ENCODE assay signal across 10 cellular contexts in the genomic region with DNA sequence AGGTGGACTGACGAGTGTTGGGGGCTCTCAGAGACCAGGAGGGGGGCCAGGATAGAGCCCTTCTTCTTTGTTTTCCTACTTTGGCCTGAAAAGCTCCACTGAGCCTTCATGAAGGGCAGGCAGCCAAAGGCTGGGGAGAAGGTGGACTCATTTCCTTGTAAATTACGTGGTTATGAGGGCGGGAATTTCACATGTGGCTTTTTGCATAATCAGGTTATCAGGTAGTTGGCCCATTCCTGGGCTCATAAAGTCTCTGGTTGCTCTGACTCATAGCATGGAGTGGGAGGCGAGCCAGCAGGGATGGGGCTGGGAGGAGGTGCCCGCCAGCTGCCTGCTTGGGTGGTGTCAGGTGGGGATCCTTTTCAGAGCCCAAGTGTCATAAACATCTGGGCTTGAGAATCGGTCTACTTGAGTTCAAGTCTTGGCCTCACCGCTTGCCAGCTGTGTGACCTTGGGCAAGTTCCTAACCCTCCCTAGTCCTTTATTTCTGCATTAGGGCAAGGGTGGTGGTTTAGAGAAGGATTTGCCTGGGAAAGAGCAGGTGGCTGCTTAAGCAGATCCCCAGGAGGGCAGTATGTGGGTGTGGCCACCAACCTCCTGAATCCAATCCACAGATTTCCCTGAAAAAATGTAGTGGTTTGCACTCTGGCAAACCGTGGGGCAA. TPM values are rescaled to one million over a fixed set of nuclear protein-coding genes. Genes with fewer than 3 reads are reported as not detected.
DNase-seq lines count a peak whose midpoint lies in the region; ATAC-seq, FAIRE-seq and TF ChIP-seq lines count a peak whose summit lies in the region.
"Had no signal": no experiment of that assay in that cellular context is flagged by ENCODE, and none has a peak within 500 bp of the region (broad histone marks: within the 10 kb centered on the region; RNA-seq: fewer than 3 reads in every experiment).

No MANE protein-coding gene starts in this region.

- peaks cover 6 to 16% (median 8%) of the 10 kb centered on the region in 4 experiments for H3K4me1 ChIP-seq in H1 (replicated peaks in 1 of 4; ENCODE audit: control insufficient read depth in 3 of 4, insufficient read depth in 4 of 4, low read length in 3 of 4)
- H3K4me1 ChIP-seq in ovary (ENCODE audit: insufficient read depth): peaks cover 2% of the 10 kb centered on the region
- H3K4me1 ChIP-seq in OCI-LY7 (ENCODE audit: insufficient read depth, low read length, poor library complexity, severe bottlenecking): peaks cover 9% of the 10 kb centered on the region

- no peak overlapping the region for H3K4me3 ChIP-seq in H1 (ENCODE audit: extremely low read depth in 1 of 4, insufficient read depth in 2 of 4, low read depth in 3 of 4, low read length in 4 of 4)
- no peak overlapping the region for H3K4me3 ChIP-seq in ovary
- H3K4me3 ChIP-seq in OCI-LY7 (ENCODE audit: low read depth, low read length, poor library complexity, severe bottlenecking): no peak overlapping the region
- H3K4me3 ChIP-seq: SJSA1 had no signal

- H3K4ac ChIP-seq in H1 (replicated peaks; ENCODE audit: insufficient read length, low read depth, low read length): no peak overlapping the region

- H2AK5ac ChIP-seq in H1 (ENCODE audit: low read depth, low read length): no peak overlapping the region

- no peak for TF ChIP-seq RAD21 in H1 (IDR thresholded peaks at IDR 0.05 in 1 of 2, conservative IDR thresholded peaks at IDR 0.05 in 1 of 2; ENCODE audit: low read depth in 2 of 2, low read length in 2 of 2)

- H3K27ac ChIP-seq in H1 (ENCODE audit: low read depth, low read length): no peak overlapping the region
- no peak overlapping the region for H3K27ac ChIP-seq in ovary
- no peak overlapping the region for H3K27ac ChIP-seq in OCI-LY7 (ENCODE audit: low read depth, low read length, poor library complexity, severe bottlenecking)
- H3K27ac ChIP-seq: SJSA1 had no signal

- TF ChIP-seq CTCF in H1 (IDR thresholded peaks at IDR 0.05; ENCODE audit: control extremely low read depth in 1 of 3, insufficient read depth in 1 of 3, low read depth in 1 of 3, low read length in 3 of 3) (no peak), ovary (IDR thresholded peaks at IDR 0.05) (no peak), OCI-LY7 (conservative IDR thresholded peaks at IDR 0.05; ENCODE audit: low read length) (no peak)

- CTCF ChIA-PET in H1 (lab: Charles Lee; ENCODE audit: partially characterized antibody): interaction anchor here (0.5 to 2.3 kb wide), 7 partner anchors 10 to 154 kb away, joined by 3 to 7 read pairs (median 3); no protein-coding TSS in a partner anchor
- CTCF ChIA-PET in OCI-LY7 (lab: Charles Lee; ENCODE audit: unreplicated experiment): no interaction called here

- no peaks in the 10 kb centered on the region for H3K79me1 ChIP-seq in H1 (ENCODE audit: low read depth, low read length)

- H2AFZ ChIP-seq in H1 (ENCODE audit: low read length) (no peak overlapping the region), OCI-LY7 (ENCODE audit: low read length) (no peak overlapping the region)

- H2BK5ac ChIP-seq in H1 (ENCODE audit: low read depth, low read length): no peak overlapping the region

- DNase-seq in ELR (ENCODE audit: low read depth): peak; percentile 91
- DNase-seq in NCI-H2196 treated with DMSO at 0.1 percent for 48 hours (lab: John Stamatoyannopoulos, UW; ENCODE audit: unreplicated experiment): peak; percentile 94
- peak in 1 of 2 experiments; percentile 45 for DNase-seq in H1 (ENCODE audit: low read depth in 1 of 2, low spot score in 2 of 2)
- DNase-seq in ovary: peak; percentile 61 to 85 (median 72)
- DNase-seq in Ammon's horn (ENCODE audit: low spot score): no peak
- no peak for DNase-seq in OCI-LY7 (ENCODE audit: low spot score)

- intact Hi-C loops in ovary (cut with DNase I): no loop called here
- intact Hi-C loops in OCI-LY7 (cut with micrococcal nuclease; ENCODE audit: unreplicated experiment): no loop called here

- no peak for ATAC-seq in HG03135 (IDR thresholded peaks at IDR 0.05; ENCODE audit: unreplicated experiment)
- ATAC-seq in GM21360 (IDR thresholded peaks at IDR 0.05; ENCODE audit: unreplicated experiment): no peak

- no peak overlapping the region for H4K8ac ChIP-seq in H1 (ENCODE audit: extremely low read depth, insufficient read depth, low read length)

- no peak for TF ChIP-seq EP300 in H1 (IDR thresholded peaks at IDR 0.05; ENCODE audit: borderline replicate concordance in 1 of 2, low read depth in 2 of 2, low read length in 2 of 2)
- peak; percentile 22 for TF ChIP-seq EP300 in ovary (IDR thresholded peaks at IDR 0.05)

- no peak overlapping the region for H3K23ac ChIP-seq in H1 (ENCODE audit: insufficient read length)

- H3K9ac ChIP-seq in H1 (replicated peaks in 1 of 4; ENCODE audit: extremely low read depth in 1 of 4, low read depth in 3 of 4, low read length in 3 of 4): no peak overlapping the region

- 0 out of 2 replicates have a peak overlapping the region, but pooled peaks have one; percentile 28 for H2BK12ac ChIP-seq in H1 (ENCODE audit: low read depth, low read length)

- TF ChIP-seq POLR2A in H1 (IDR thresholded peaks at IDR 0.05; ENCODE audit: control extremely low read depth in 1 of 2, low read depth in 2 of 2, low read length in 2 of 2) (no peak), ovary (IDR thresholded peaks at IDR 0.05) (no peak)

- H3K18ac ChIP-seq in H1 (ENCODE audit: extremely low read depth, low read length): no peak overlapping the region

- no peak overlapping the region for H3K14ac ChIP-seq in H1 (ENCODE audit: insufficient read length)

- H3K27me3 ChIP-seq in H1 (replicated peaks in 1 of 4; ENCODE audit: control insufficient read depth in 3 of 4, extremely low read depth in 1 of 4, insufficient read depth in 3 of 4, low read length in 3 of 4) (no peaks in the 10 kb centered on the region), ovary (no peaks in the 10 kb centered on the region)
- H3K27me3 ChIP-seq: SJSA1 had no signal

- no TSS peak for BruUV-seq in OCI-LY7 (replicated peaks; lab: Mats Ljungman, UMichigan)

- FAIRE-seq in H1 (lab: Jason Lieb, UNC): no peak
- FAIRE-seq: endometrium had no signal

- peaks cover 2% of the 10 kb centered on the region for H3K23me2 ChIP-seq in H1 (ENCODE audit: low read depth, low read length)

- no peaks in the 10 kb centered on the region for H3K9me2 ChIP-seq in OCI-LY7 (ENCODE audit: insufficient read depth, low read length)

- 0 out of 4 replicates have a peak, but pooled peaks cover 0 to 2% of the 10 kb centered on the region in 2 experiments for H3K9me3 ChIP-seq in H1 (ENCODE audit: insufficient read depth in 2 of 2, low read depth in 1 of 2, low read length in 1 of 2)
- H3K9me3 ChIP-seq in ovary: no peaks in the 10 kb centered on the region
- H3K9me3 ChIP-seq in OCI-LY7 (ENCODE audit: low read length): 0 out of 2 replicates have a peak, but pooled peaks cover 4% of the 10 kb centered on the region
- H3K9me3 ChIP-seq: SJSA1 had no signal

- no peak overlapping the region for H4K91ac ChIP-seq in H1 (replicated peaks; ENCODE audit: insufficient read length, low read length)

- H4K5ac ChIP-seq in H1 (ENCODE audit: insufficient read length, low read depth, low read length): no peak overlapping the region

- 80% methylated on average over 8 of the region's 8 CpGs; no CpG with 5 or more reads in 1 of the 2 experiments for WGBS in H1 (ENCODE audit: extremely low coverage in 1 of 2, insufficient coverage in 1 of 2, insufficient read length in 1 of 2, insufficient replicate concordance in 2 of 2, low coverage in 1 of 2, low lambda C conversion rate in 2 of 2, missing lambda C conversion rate in 1 of 2), 2 experiments
- WGBS in ovary, 3 donors: 22 to 35% (median 24%) methylated on average over 8 of the region's 8 CpGs

- H3K4me2 ChIP-seq in H1 (ENCODE audit: insufficient read depth in 1 of 2, low read depth in 2 of 2, low read length in 2 of 2): no peak overlapping the region
- no peak overlapping the region for H3K4me2 ChIP-seq in OCI-LY7 (ENCODE audit: low read length)

- H4K20me1 ChIP-seq in H1 (replicated peaks in 1 of 2; ENCODE audit: control insufficient read depth in 1 of 2, insufficient read depth in 2 of 2, low read length in 2 of 2) (no peaks in the 10 kb centered on the region), OCI-LY7 (ENCODE audit: insufficient read depth, low read length) (no peaks in the 10 kb centered on the region)

- H3K36me3 ChIP-seq in H1 (ENCODE audit: control insufficient read depth in 2 of 4, insufficient read depth in 4 of 4, low read length in 3 of 4): no peaks in the 10 kb centered on the region
- H3K36me3 ChIP-seq in ovary: no peaks in the 10 kb centered on the region
- H3K36me3 ChIP-seq in OCI-LY7 (ENCODE audit: insufficient read depth, low read length): no peaks in the 10 kb centered on the region
- H3K36me3 ChIP-seq: SJSA1 had no signal

- H3K56ac ChIP-seq in H1 (replicated peaks; ENCODE audit: insufficient read length, low read depth, low read length): no peak overlapping the region

- no peak overlapping the region for H2BK120ac ChIP-seq in H1 (replicated peaks; ENCODE audit: low read depth, low read length)

- H2BK20ac ChIP-seq in H1 (ENCODE audit: low read length): no peak overlapping the region

- no peak overlapping the region for H2BK15ac ChIP-seq in H1 (ENCODE audit: low read length)

- POLR2A ChIA-PET in H1 (lab: Charles Lee; ENCODE audit: partially characterized antibody) (no interaction called here), OCI-LY7 (lab: Charles Lee) (interaction anchor here (0.6 kb wide), 1 partner anchor 1859 kb away, joined by 3 read pairs; no protein-coding TSS in a partner anchor)

- H3K79me2 ChIP-seq in H1 (ENCODE audit: control insufficient read depth in 1 of 2, insufficient read depth in 2 of 2, low read length in 2 of 2): no peaks in the 10 kb centered on the region
- H3K79me2 ChIP-seq in OCI-LY7 (ENCODE audit: insufficient read depth, low read depth, low read length): no peaks in the 10 kb centered on the region

TF ChIP-seq in H1, 55 proteins besides CTCF, POLR2A, EP300 and RAD21 (continues in another document):
- TF ChIP-seq CHD1 (IDR thresholded peaks at IDR 0.05; ENCODE audit: low read depth, low read length) (no peak), TAF7 (optimal IDR thresholded peaks at IDR 0.05; ENCODE audit: borderline replicate concordance, low read depth, low read length) (no peak), SAP30 (IDR thresholded peaks at IDR 0.05; ENCODE audit: insufficient read depth, insufficient replicate concordance, low read length) (no peak)

RNA-seq across cellular contexts. Expression of gene RNF24, which starts 26.5 kb away (rescaled TPM):
- total RNA-seq in H1 (2021; fragmentation: NEBNext Ultra II Directional; extraction: Animal tissue kit (Norgen Biotek cat#: 25700)): 12.1 and 12.6 TPM in 2 replicates
- 6.8 and 7.0 TPM in 2 replicates for polyA plus RNA-seq in H1 (2011; rRNA removed)
- 5.0 TPM for polyA plus RNA-seq in H1 (2011; cell fraction: cytosol; rRNA removed)
- 5.5 TPM for polyA plus RNA-seq in H1 (2011; cell fraction: nucleus; rRNA removed)
- polyA plus RNA-seq in H1 (2012, experiment 1 of 2): 7.2 to 8.6 TPM (median 7.7 TPM) in 4 replicates
- polyA plus RNA-seq in H1 (2012, experiment 2 of 2): 6.3 TPM
- polyA plus RNA-seq in H1 (2013, experiment 1 of 2): 9.3 TPM
- 11.6 TPM for polyA plus RNA-seq in H1 (2013, experiment 2 of 2)
- 6.6 and 7.3 TPM in 2 replicates for polyA minus RNA-seq in H1 (2011; rRNA and poly(A)+ RNA removed)
- 6.5 TPM for polyA minus RNA-seq in H1 (2011; cell fraction: cytosol; rRNA and poly(A)+ RNA removed)
- polyA minus RNA-seq in H1 (2011; cell fraction: nucleus; rRNA and poly(A)+ RNA removed): 4.8 TPM
- total RNA-seq in ovary: 10 to 100 TPM in 6 of 7 donors, 1 to 10 TPM in 1; 7.6 to 30.5 (median 17.1) TPM
- polyA plus RNA-seq in ovary: 10 to 100 TPM in 1 of 2 donors, 1 to 10 TPM in 1; 3.9 to 14.0 TPM
- 0.85 TPM in 2 replicates for total RNA-seq in OCI-LY7 (2014; rRNA removed; shearing (Covaris generic))
- total RNA-seq in OCI-LY7 (2022): 0.74 and 1.1 TPM in 2 replicates

Comparison
In these comparisons a context has a peak if more than half of its experiments do, and no peak if none do; other contexts are left out.
1. DNase-seq: peak in ELR (single experiment), NCI-H2196 treated with DMSO at 0.1 percent for 48 hours (single experiment) and ovary (5 of 5); none in Ammon's horn (single experiment) and OCI-LY7 (single experiment).